ENCODE assay signal across 9 cellular contexts in the genomic region with DNA sequence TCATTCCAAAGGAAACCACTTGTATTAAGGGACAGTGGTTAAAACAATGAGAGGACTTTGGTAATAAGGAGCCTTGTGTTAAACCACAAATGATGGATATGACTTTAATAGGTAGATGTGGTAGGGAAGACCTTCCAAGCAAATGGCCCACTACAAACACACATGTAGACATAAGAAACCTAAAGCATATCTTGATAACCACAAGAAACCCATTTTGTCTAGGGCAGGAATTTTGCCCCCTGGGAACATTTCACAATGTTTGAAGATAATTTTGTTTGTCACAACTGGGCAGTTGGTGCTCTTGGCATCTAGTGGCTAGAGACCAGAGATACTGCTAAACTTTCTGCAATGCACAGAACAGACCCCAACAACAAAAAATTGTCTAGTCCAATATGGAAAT. TPM values are rescaled to one million over a fixed set of nuclear protein-coding genes. Genes with fewer than 3 reads are reported as not detected.
"Had no signal": no experiment of that assay in that cellular context is flagged by ENCODE, and none has a peak within 500 bp of the region (broad histone marks: within the 10 kb centered on the region; RNA-seq: fewer than 3 reads in every experiment).

No MANE protein-coding gene starts in this region.

- DNase-seq: H7, HFFc6, KBM-7 had no signal

- H3K9me3 ChIP-seq: HAP-1 had no signal

- H3K9ac ChIP-seq: KMS-11 had no signal

- H3K4me2 ChIP-seq: GM23338, KMS-11 had no signal

- H3K4me1 ChIP-seq: HAP-1 had no signal

- H3K4me3 ChIP-seq: GM23338, HAP-1 had no signal

- H3K36me3 ChIP-seq: HAP-1 had no signal

- H3K27ac ChIP-seq: HL-60, KMS-11 had no signal

- H2AFZ ChIP-seq: GM23338 had no signal

RNA-seq across cellular contexts. Expression of a gene that starts 25.8 kb away (rescaled TPM):
- total RNA-seq: HepG2 had no signal
- polyA plus RNA-seq: HepG2, IgD-negative memory B cell had no signal
